Comparison of ENCODE assay signal across 9 cellular contexts in the genomic region with DNA sequence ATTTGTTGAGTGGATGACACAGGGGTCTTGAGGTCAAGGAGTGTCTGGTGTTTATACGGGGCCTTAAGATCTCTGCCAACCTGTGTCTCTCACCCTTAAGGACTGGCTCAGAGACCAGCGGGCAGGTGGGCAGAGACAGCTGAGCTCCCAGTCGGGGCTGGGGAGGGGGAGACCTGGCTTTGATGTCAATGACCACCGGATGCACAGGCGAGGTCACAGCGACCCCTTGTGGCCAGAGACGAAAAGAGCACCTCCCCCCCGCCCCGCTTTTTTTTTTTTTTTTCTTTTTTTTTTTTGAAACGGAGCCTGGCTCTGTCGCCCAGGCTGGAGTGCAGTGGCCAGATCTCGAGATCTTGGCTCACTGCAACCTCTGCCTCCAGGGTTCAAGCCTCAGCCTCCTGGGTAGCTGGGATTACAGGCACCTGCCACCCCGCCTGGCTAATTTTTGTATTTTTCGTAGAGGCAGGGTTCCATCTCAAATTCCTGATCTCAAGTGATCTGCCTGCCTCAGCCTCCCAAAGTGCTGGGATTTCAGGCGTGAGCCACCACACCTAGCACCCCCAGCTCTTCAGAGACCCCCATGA. TPM values are rescaled to one million over a fixed set of nuclear protein-coding genes. Genes with fewer than 3 reads are reported as not detected.
DNase-seq lines count a peak whose midpoint lies in the region; ATAC-seq and TF ChIP-seq lines count a peak whose summit lies in the region.
"Had no signal": no experiment of that assay in that cellular context is flagged by ENCODE, and none has a peak within 500 bp of the region (broad histone marks: within the 10 kb centered on the region; RNA-seq: fewer than 3 reads in every experiment).

No MANE protein-coding gene starts in this region.

- DNase-seq in CD8-positive, alpha-beta T cell: peak in 3 of 7 experiments; percentile 21 to 54 (median 41)
- DNase-seq in GM20000 (ENCODE audit: low spot score) (peak; percentile 74), T-helper 17 cell (no peak), erythroblast (lab: John Stamatoyannopoulos, UW) (peak; percentile 45 to 69), retinal pigment epithelial cell (ENCODE audit: low read depth) (no peak), left colon (no peak)

- intact Hi-C loops in CD8-positive, alpha-beta T cell (cut with DNase I, micrococcal nuclease): loop anchor here in 1 of 2 experiments (2.0 kb wide), 1 partner anchor 164 kb away; no protein-coding TSS in a partner anchor
- intact Hi-C loops in left colon (cut with DNase I, micrococcal nuclease): no loop called here

- peak; percentile 57 for TF ChIP-seq CTCF in CD8-positive, alpha-beta T cell (IDR thresholded peaks at IDR 0.05)
- TF ChIP-seq CTCF in GM20000 (IDR thresholded peaks at IDR 0.05; ENCODE audit: extremely low read depth, missing control alignments) (peak; percentile 31), retinal pigment epithelial cell (conservative IDR thresholded peaks at IDR 0.05; ENCODE audit: low read depth, low read length) (peak; percentile 78)

- H3K27me3 ChIP-seq in CD8-positive, alpha-beta T cell (ENCODE audit: insufficient read depth, low read length): no peaks in the 10 kb centered on the region

- H3K27ac ChIP-seq in CD8-positive, alpha-beta T cell (ENCODE audit: low read depth, low read length): no peak overlapping the region

- ATAC-seq in CD8-positive, alpha-beta T cell: no peak
- ATAC-seq in T-helper 17 cell (no peak), GM18520 (IDR thresholded peaks at IDR 0.05; ENCODE audit: unreplicated experiment) (no peak), left colon (no peak), HG02623 (IDR thresholded peaks at IDR 0.05; ENCODE audit: unreplicated experiment) (no peak)

- no peaks in the 10 kb centered on the region for H3K9me3 Mint-ChIP-seq in CD8-positive, alpha-beta T cell

- H3K27me3 Mint-ChIP-seq in CD8-positive, alpha-beta T cell (ENCODE audit: low read depth): no peaks in the 10 kb centered on the region
- no peaks in the 10 kb centered on the region for H3K27me3 Mint-ChIP-seq in T-helper 17 cell

- no peak for TF ChIP-seq POLR2A in erythroblast (IDR thresholded peaks at IDR 0.05; ENCODE audit: low read length)

- no peaks in the 10 kb centered on the region for H3K9me3 ChIP-seq in CD8-positive, alpha-beta T cell (ENCODE audit: low read length)
- H3K9me3 ChIP-seq in T-helper 17 cell (ENCODE audit: control insufficient read depth, low read length, poor library complexity, severe bottlenecking): no peaks in the 10 kb centered on the region

- no peak overlapping the region for H3K4me3 Mint-ChIP-seq in CD8-positive, alpha-beta T cell
- no peak overlapping the region for H3K4me3 Mint-ChIP-seq in T-helper 17 cell

- POLR2A ChIA-PET in CD8-positive, alpha-beta T cell (lab: Charles Lee): no interaction called here

- peaks cover 20% of the 10 kb centered on the region for H3K4me1 Mint-ChIP-seq in CD8-positive, alpha-beta T cell (ENCODE audit: low read depth)
- peaks cover 27% of the 10 kb centered on the region for H3K4me1 Mint-ChIP-seq in T-helper 17 cell

- CTCF ChIA-PET in CD8-positive, alpha-beta T cell (lab: Charles Lee): interaction anchor here (0.6 to 1.4 kb wide), 6 partner anchors 13 to 386 kb away, joined by 3 to 7 read pairs (median 4); no protein-coding TSS in a partner anchor

- peaks cover 30% of the 10 kb centered on the region for H3K36me3 Mint-ChIP-seq in CD8-positive, alpha-beta T cell
- H3K36me3 Mint-ChIP-seq in T-helper 17 cell (ENCODE audit: low read depth): peaks cover 8% of the 10 kb centered on the region

- H3K27ac Mint-ChIP-seq in CD8-positive, alpha-beta T cell: no peak overlapping the region
- peak overlapping the region; percentile 70 for H3K27ac Mint-ChIP-seq in T-helper 17 cell

- H3K36me3 ChIP-seq in CD8-positive, alpha-beta T cell (ENCODE audit: insufficient read depth, low read length): no peaks in the 10 kb centered on the region

- H3K4me1 ChIP-seq in CD8-positive, alpha-beta T cell (ENCODE audit: insufficient read depth, low read length): peaks cover 18% of the 10 kb centered on the region

- H3K4me3 ChIP-seq in CD8-positive, alpha-beta T cell (ENCODE audit: low read depth, low read length): no peak overlapping the region
- no peak overlapping the region for H3K4me3 ChIP-seq in retinal pigment epithelial cell (ENCODE audit: low read length)

RNA-seq across cellular contexts. Expression of a gene that starts 12.1 kb away (rescaled TPM):
- total RNA-seq in CD8-positive, alpha-beta T cell: not detected
- total RNA-seq in T-helper 17 cell: under 1 TPM; 0.32 to 0.39 TPM
- total RNA-seq in left colon: under 1 TPM in 1 of 2 donors, not detected in 1; 0.49 TPM
- total RNA-seq: LHCN-M2 had no signal

RNA-seq across cellular contexts. Expression of a gene that starts 13.4 kb away (rescaled TPM):
- 1 to 10 TPM; 1.7 TPM for total RNA-seq in CD8-positive, alpha-beta T cell
- total RNA-seq in T-helper 17 cell: 1 to 10 TPM; 4.1 to 4.6 TPM
- total RNA-seq in left colon: 1 to 10 TPM; 4.6 to 5.6 TPM

RNA-seq across cellular contexts. Expression of a gene that starts 29.9 kb away (rescaled TPM):
- total RNA-seq in CD8-positive, alpha-beta T cell: not detected
- total RNA-seq in T-helper 17 cell: not detected
- under 1 TPM; 0.43 to 0.98 TPM for total RNA-seq in left colon
- total RNA-seq: LHCN-M2 had no signal

RNA-seq across cellular contexts. Expression of a gene that starts 29.9 kb away (rescaled TPM):
- total RNA-seq in CD8-positive, alpha-beta T cell: under 1 TPM; 0.44 to 0.54 TPM
- total RNA-seq in T-helper 17 cell (1 to 10 TPM; 1.4 to 4.8 TPM), left colon (1 to 10 TPM in 1 of 2 donors, under 1 TPM in 1; 0.82 to 2.0 TPM)
- total RNA-seq: LHCN-M2 had no signal

RNA-seq across cellular contexts. Expression of a gene that starts 47.3 kb away (rescaled TPM):
- not detected for total RNA-seq in CD8-positive, alpha-beta T cell
- under 1 TPM in 1 of 2 donors, not detected in 1; 0.42 TPM for total RNA-seq in T-helper 17 cell
- 1 to 10 TPM; 1.1 to 1.3 TPM for total RNA-seq in left colon
- total RNA-seq: LHCN-M2 had no signal

Comparison
In these comparisons a context has a peak if more than half of its experiments do, and no peak if none do; other contexts are left out.
1. DNase-seq: peak in GM20000 (single experiment) and erythroblast (2 of 2); none in T-helper 17 cell (0 of 3), retinal pigment epithelial cell (single experiment) and left colon (0 of 2).
2. Peak in every context shown above with its lines, with median percentiles within 50 percentile points of each other: CTCF ChIP-seq.